13 cellular contexts compared by ENCODE assay signal in genomic region chr1:18736958-18737357, GRCh38.
A peak's percentile ranks its signal among the peaks of the same experiment; 100 is the strongest.
DNase-seq lines count a peak whose midpoint lies in the region; ATAC-seq and TF ChIP-seq lines count a peak whose summit lies in the region.
"Had no signal": no experiment of that assay in that cellular context is flagged by ENCODE, and none has a peak within 500 bp of the region (broad histone marks: within the 10 kb centered on the region; RNA-seq: fewer than 3 reads in every experiment).

No MANE protein-coding gene starts in this region.

- H3K4me1 ChIP-seq in aorta (ENCODE audit: control insufficient read depth in 1 of 2, insufficient read depth in 2 of 2, low read length in 2 of 2), result no peaks in the 10 kb centered on the region
- H3K4me1 ChIP-seq in transverse colon, result no peaks in the 10 kb centered on the region
- H3K4me1 ChIP-seq: A549, Caco-2 had no signal

- intact Hi-C loops in aorta (cut with DNase I), result no loop called here
- intact Hi-C loops in transverse colon (cut with DNase I; ENCODE audit: low total_unique reads), result no loop called here

- TF ChIP-seq POLR2A in transverse colon (IDR thresholded peaks at IDR 0.05), result no peak

- ATAC-seq in aorta (ENCODE audit: low FRiP score) (no peak), GM19463 (IDR thresholded peaks at IDR 0.05; ENCODE audit: unreplicated experiment) (no peak)
- ATAC-seq: A549, HCT116 had no signal

- no peak overlapping the region for H3K9ac ChIP-seq in SK-N-MC (ENCODE audit: insufficient read length)

- H3K4me3 ChIP-seq in H7 (ENCODE audit: insufficient read depth, low read depth, low read length) (no peak overlapping the region), SK-N-MC (no peak overlapping the region), aorta (ENCODE audit: low read length in 2 of 2) (no peak overlapping the region), transverse colon (no peak overlapping the region)
- H3K4me3 ChIP-seq: A549 had no signal

- 0 out of 2 replicates have a peak, but pooled peaks cover 2% of the 10 kb centered on the region for H3K27me3 ChIP-seq in H7 (ENCODE audit: control insufficient read depth, insufficient read depth, low read length)
- H3K27me3 ChIP-seq in aorta (ENCODE audit: control insufficient read depth in 1 of 2, insufficient read depth in 2 of 2, low read length in 1 of 2), result no peaks in the 10 kb centered on the region
- H3K27me3 ChIP-seq in transverse colon, result peaks cover 39% of the 10 kb centered on the region

- WGBS in aorta, 2 donors, result 71 to 75% methylated on average over 6 of the region's 6 CpGs
- 20 to 68% methylated on average over 1 to 5 of the region's 6 CpGs for WGBS in transverse colon (ENCODE audit: low coverage in 1 of 2), 2 donors

- no peak for TF ChIP-seq EP300 in transverse colon (IDR thresholded peaks at IDR 0.05; ENCODE audit: low read depth)

- H3K36me3 ChIP-seq in H7 (replicated peaks; ENCODE audit: control insufficient read depth, insufficient read depth, low read length) (no peaks in the 10 kb centered on the region), SK-N-MC (ENCODE audit: insufficient read depth, low read length) (peaks cover 31% of the 10 kb centered on the region; the same call in 1 of the 2 replicates), aorta (ENCODE audit: control insufficient read depth in 1 of 2, insufficient read depth in 2 of 2, low read length in 1 of 2) (no peaks in the 10 kb centered on the region), transverse colon (no peaks in the 10 kb centered on the region)

- in situ Hi-C loops in transverse colon (cut with MboI; ENCODE audit: low pct_ligation_motif_present in 1 of 4, low pct_unique_long_range_greater_than_20kb in 1 of 4, low sequenced_read_pairs in 3 of 4), result no loop called here

- H3K27ac ChIP-seq in SK-N-MC, result peak overlapping the region; percentile 62; the same call in 1 of the 2 replicates
- no peak overlapping the region for H3K27ac ChIP-seq in aorta (ENCODE audit: low read depth in 1 of 2, low read length in 2 of 2)
- no peak overlapping the region for H3K27ac ChIP-seq in transverse colon
- H3K27ac ChIP-seq: A549 had no signal

- H3K9me3 ChIP-seq in SK-N-MC (ENCODE audit: low read depth, low read length), result no peaks in the 10 kb centered on the region
- H3K9me3 ChIP-seq in aorta (ENCODE audit: control insufficient read depth, low read length), result no peaks in the 10 kb centered on the region
- no peaks in the 10 kb centered on the region for H3K9me3 ChIP-seq in transverse colon
- H3K9me3 ChIP-seq: A549, Caco-2 had no signal

- no peak for TF ChIP-seq CTCF in transverse colon (IDR thresholded peaks at IDR 0.05)

- DNase-seq in H7, result peak; percentile 51
- DNase-seq in SK-N-MC (ENCODE audit: low read depth, low spot score), result no peak
- DNase-seq in mesenteric fat pad (ENCODE audit: low spot score), result peak; percentile 26
- peak; percentile 27 to 61 for DNase-seq in aorta
- no peak for DNase-seq in stimulated activated naive CD4-positive, alpha-beta T cell (lab: John Stamatoyannopoulos, UW)
- DNase-seq in transverse colon, result no peak
- DNase-seq: Caco-2; CD8-positive, alpha-beta memory T cell; DND-41; GDM1 had no signal

Comparison
In these comparisons a context has a peak if more than half of its experiments do, and no peak if none do; other contexts are left out.
1. DNase-seq: peak in H7 (single experiment), mesenteric fat pad (single experiment) and aorta (2 of 2); none in SK-N-MC (single experiment), stimulated activated naive CD4-positive, alpha-beta T cell (0 of 6) and transverse colon (single experiment).